ENCODE assay signal across 10 cellular contexts in the genomic region with DNA sequence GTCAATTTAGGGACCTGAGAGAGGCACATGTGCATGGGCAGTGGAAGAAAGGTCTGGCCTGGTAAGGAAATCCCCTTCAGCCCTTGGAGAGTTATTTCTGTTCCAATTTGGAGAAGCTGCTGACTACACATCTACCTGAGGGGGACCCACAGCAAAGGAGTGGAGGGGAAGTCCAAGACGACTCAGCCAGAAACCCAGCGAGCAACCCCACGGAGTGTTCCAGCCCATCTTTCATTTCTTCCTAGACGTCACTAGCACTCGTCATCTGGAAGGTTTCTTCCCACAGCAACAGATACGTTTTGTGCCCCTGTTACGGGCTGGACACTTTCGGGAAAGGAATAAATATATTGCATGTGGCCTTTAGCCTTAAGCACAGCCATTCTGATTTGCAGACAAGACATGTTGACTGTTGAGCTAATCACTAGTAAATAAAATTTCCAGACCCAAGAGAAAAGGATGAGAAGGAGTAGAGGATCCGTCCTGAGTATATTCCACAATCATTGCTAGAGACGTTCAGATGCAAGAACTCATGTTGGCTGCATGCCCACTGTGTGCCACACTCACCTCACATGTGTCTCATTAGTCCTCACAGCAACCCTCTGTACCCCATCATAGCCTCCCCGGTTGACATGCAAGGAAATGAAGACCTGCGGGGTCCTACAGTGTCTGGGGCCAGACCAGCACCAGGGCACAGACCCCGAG. TPM values are rescaled to one million over a fixed set of nuclear protein-coding genes. Genes with fewer than 3 reads are reported as not detected.
DNase-seq lines count a peak whose midpoint lies in the region; ATAC-seq lines count a peak whose summit lies in the region.
"Had no signal": no experiment of that assay in that cellular context is flagged by ENCODE, and none has a peak within 500 bp of the region (broad histone marks: within the 10 kb centered on the region; RNA-seq: fewer than 3 reads in every experiment).

No MANE protein-coding gene starts in this region.

- no peak overlapping the region for H3K27ac Mint-ChIP-seq in activated naive CD4-positive, alpha-beta T cell treated with anti-CD3 and anti-CD28 coated beads for 36 hours
- peak overlapping the region; percentile 42 for H3K27ac Mint-ChIP-seq in stimulated activated naive CD8-positive, alpha-beta T cell treated with anti-CD3 and anti-CD28 coated beads, Interleukin-15, Interleukin-2, amounts not matched to agents 100 ng/mL and 50 ng/mL, for 24 hours

- H3K4me1 Mint-ChIP-seq in activated naive CD4-positive, alpha-beta T cell treated with anti-CD3 and anti-CD28 coated beads for 36 hours (ENCODE audit: low read depth): peaks cover 15% of the 10 kb centered on the region
- peaks cover 22% of the 10 kb centered on the region for H3K4me1 Mint-ChIP-seq in stimulated activated naive CD8-positive, alpha-beta T cell treated with anti-CD3 and anti-CD28 coated beads, Interleukin-15, Interleukin-2, amounts not matched to agents 100 ng/mL and 50 ng/mL, for 24 hours (ENCODE audit: low read depth)

- intact Hi-C loops in activated naive CD4-positive, alpha-beta T cell treated with anti-CD3 and anti-CD28 coated beads for 36 hours (cut with micrococcal nuclease): no loop called here

- peak; percentile 85 for ATAC-seq in HG02642 (IDR thresholded peaks at IDR 0.05; ENCODE audit: poor library complexity, unreplicated experiment)

- H3K4me3 Mint-ChIP-seq in activated naive CD4-positive, alpha-beta T cell treated with anti-CD3 and anti-CD28 coated beads for 36 hours: no peak overlapping the region
- H3K4me3 Mint-ChIP-seq in stimulated activated naive CD8-positive, alpha-beta T cell treated with anti-CD3 and anti-CD28 coated beads, Interleukin-15, Interleukin-2, amounts not matched to agents 100 ng/mL and 50 ng/mL, for 24 hours: no peak overlapping the region

- CTCF ChIA-PET in activated naive CD4-positive, alpha-beta T cell treated with anti-CD3 and anti-CD28 coated beads for 36 hours (lab: Charles Lee): no interaction called here

- H3K36me3 Mint-ChIP-seq in activated naive CD4-positive, alpha-beta T cell treated with anti-CD3 and anti-CD28 coated beads for 36 hours (ENCODE audit: low read depth): no peaks in the 10 kb centered on the region
- no peaks in the 10 kb centered on the region for H3K36me3 Mint-ChIP-seq in stimulated activated naive CD8-positive, alpha-beta T cell treated with anti-CD3 and anti-CD28 coated beads, Interleukin-15, Interleukin-2, amounts not matched to agents 100 ng/mL and 50 ng/mL, for 24 hours (ENCODE audit: low read depth)

- no peaks in the 10 kb centered on the region for H3K9me3 Mint-ChIP-seq in activated naive CD4-positive, alpha-beta T cell treated with anti-CD3 and anti-CD28 coated beads for 36 hours
- no peaks in the 10 kb centered on the region for H3K9me3 Mint-ChIP-seq in stimulated activated naive CD8-positive, alpha-beta T cell treated with anti-CD3 and anti-CD28 coated beads, Interleukin-15, Interleukin-2, amounts not matched to agents 100 ng/mL and 50 ng/mL, for 24 hours

- peak; percentile 37 for DNase-seq in activated naive CD4-positive, alpha-beta T cell treated with anti-CD3 and anti-CD28 coated beads for 36 hours
- DNase-seq in activated naive CD4-positive, alpha-beta T cell treated with anti-CD3 and anti-CD28 coated beads, Interleukin-2, amount 50 U/mL, for 16 hours: no peak
- DNase-seq in RPMI8226 (peak; percentile 43), COR-L47 (lab: John Stamatoyannopoulos, UW) (no peak), NCI-H1417 (lab: John Stamatoyannopoulos, UW) (no peak), HCEC 1CT (no peak)
- DNase-seq: NCI-H2029 treated with DMSO at 0.1 percent for 48 hours, SJCRH30 had no signal

- peaks cover 2% of the 10 kb centered on the region for H3K27me3 Mint-ChIP-seq in activated naive CD4-positive, alpha-beta T cell treated with anti-CD3 and anti-CD28 coated beads for 36 hours (ENCODE audit: low read depth)
- peaks cover 3% of the 10 kb centered on the region for H3K27me3 Mint-ChIP-seq in stimulated activated naive CD8-positive, alpha-beta T cell treated with anti-CD3 and anti-CD28 coated beads, Interleukin-15, Interleukin-2, amounts not matched to agents 100 ng/mL and 50 ng/mL, for 24 hours

RNA-seq across cellular contexts. Expression of a gene that starts 7.8 kb away (rescaled TPM):
- total RNA-seq in activated naive CD4-positive, alpha-beta T cell treated with anti-CD3 and anti-CD28 coated beads for 36 hours: 1 to 10 TPM; 5.5 to 5.6 TPM

Comparison
In these comparisons a context has a peak if more than half of its experiments do, and no peak if none do; other contexts are left out.
1. DNase-seq: peak in activated naive CD4-positive, alpha-beta T cell treated with anti-CD3 and anti-CD28 coated beads for 36 hours (single experiment) and RPMI8226 (single experiment); none in activated naive CD4-positive, alpha-beta T cell treated with anti-CD3 and anti-CD28 coated beads, Interleukin-2, amount 50 U/mL, for 16 hours (single experiment), COR-L47 (single experiment), NCI-H1417 (0 of 3) and HCEC 1CT (single experiment).